10 cellular contexts compared by ENCODE assay signal in genomic region chr11:7034019-7034418, GRCh38. TPM values are rescaled to one million over a fixed set of nuclear protein-coding genes. Genes with fewer than 3 reads are reported as not detected.
"Had no signal": no experiment of that assay in that cellular context is flagged by ENCODE, and none has a peak within 500 bp of the region (broad histone marks: within the 10 kb centered on the region; RNA-seq: fewer than 3 reads in every experiment).

No MANE protein-coding gene starts in this region.

- ATAC-seq: K562 had no signal

- FAIRE-seq: HTR-8/SVneo, K562 had no signal

- H3K27ac ChIP-seq: HL-60, KMS-11 had no signal

- H3K9ac ChIP-seq: KMS-11 had no signal

- H3K4me3 ChIP-seq: K562 had no signal

- DNase-seq: IMR-90, KBM-7, KG1 had no signal

- H3K4me2 ChIP-seq: KMS-11 had no signal

RNA-seq across cellular contexts. Expression of gene NLRP14, which starts 13.7 kb away (rescaled TPM):
- total RNA-seq: HT-29, HT1080 had no signal
- polyA plus RNA-seq: IgD-negative memory B cell, IMR-90 had no signal

RNA-seq across cellular contexts. Expression of gene ZNF214, which starts 13.9 kb away (rescaled TPM):
- polyA plus RNA-seq: IgD-negative memory B cell had no signal

RNA-seq across cellular contexts. Expression of gene RBMXL2, which starts 54.8 kb away (rescaled TPM):
- total RNA-seq: HT1080, IMR-90 had no signal
- polyA plus RNA-seq: IgD-negative memory B cell, IMR-90 had no signal
